In genomic region chr2:142586693-142587432, GRCh38 we compare ENCODE assay signal across 1 cellular context.
TF ChIP-seq lines count a peak whose summit lies in the region.

No MANE protein-coding gene starts in this region.

TF ChIP-seq in H1, 55 proteins besides CTCF, POLR2A, EP300 and RAD21 (continued from another document):
- TF ChIP-seq ATF3 (IDR thresholded peaks at IDR 0.05; ENCODE audit: insufficient read depth, low read depth, low read length) (no peak), SP4 (IDR thresholded peaks at IDR 0.05; ENCODE audit: low read length) (no peak), POLR2AphosphoS5 (IDR thresholded peaks at IDR 0.05; ENCODE audit: low read depth, low read length) (no peak), BCL11A (IDR thresholded peaks at IDR 0.05; ENCODE audit: low read depth in 2 of 2, low read length in 2 of 2) (no peak), TBP (IDR thresholded peaks at IDR 0.05; ENCODE audit: low read depth, low read length) (no peak), EGR1 (IDR thresholded peaks at IDR 0.05; ENCODE audit: borderline replicate concordance, low read depth, low read length) (no peak), POU5F1 (IDR thresholded peaks at IDR 0.05; ENCODE audit: low read depth, low read length) (no peak), CHD7 (IDR thresholded peaks at IDR 0.05; ENCODE audit: insufficient replicate concordance, low read length) (no peak), EZH2 (IDR thresholded peaks at IDR 0.05; ENCODE audit: low read depth, low read length, severe bottlenecking) (no peak), CHD1 (IDR thresholded peaks at IDR 0.05; ENCODE audit: low read depth, low read length) (no peak)
